Comparison of ENCODE assay signal across 2 cellular contexts in genomic region chr7:23254051-23254681, GRCh38.
TF ChIP-seq lines count a peak whose summit lies in the region.

No MANE protein-coding gene starts in this region.

TF ChIP-seq in GM12891, 5 proteins besides CTCF, POLR2A, EP300 and RAD21:
- TF ChIP-seq POU2F2 (IDR thresholded peaks at IDR 0.05; ENCODE audit: low read depth, low read length) = no peak

TF ChIP-seq in K562, 482 proteins besides CTCF, POLR2A, EP300 and RAD21:
- TF ChIP-seq, protein P1, sequence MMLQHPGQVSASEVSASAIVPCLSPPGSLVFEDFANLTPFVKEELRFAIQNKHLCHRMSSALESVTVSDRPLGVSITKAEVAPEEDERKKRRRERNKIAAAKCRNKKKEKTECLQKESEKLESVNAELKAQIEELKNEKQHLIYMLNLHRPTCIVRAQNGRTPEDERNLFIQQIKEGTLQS (IDR thresholded peaks at IDR 0.05) = peak; percentile 34; the same call in 1 of the 2 replicates
- TF ChIP-seq, protein P1 (CRISPR knock-in tag; conservative IDR thresholded peaks at IDR 0.05) = no peak
- TF ChIP-seq ZBTB1 (CRISPR knock-in tag; IDR thresholded peaks at IDR 0.05; ENCODE audit: borderline replicate concordance, low read depth) = no peak
TF ChIP-seq in K562: peak in this region for 1.
